Comparison of ENCODE assay signal across 25 cellular contexts in genomic region chr7:142540371-142540770, GRCh38.
DNase-seq lines count a peak whose midpoint lies in the region; ATAC-seq, FAIRE-seq and TF ChIP-seq lines count a peak whose summit lies in the region.
"Had no signal": no experiment of that assay in that cellular context is flagged by ENCODE, and none has a peak within 500 bp of the region (broad histone marks: within the 10 kb centered on the region; RNA-seq: fewer than 3 reads in every experiment).

No MANE protein-coding gene starts in this region.

- H3K36me3 Mint-ChIP-seq in activated CD4-positive, alpha-beta T cell treated with anti-CD3 and anti-CD28 coated beads, Interleukin-2, amount 10 ng/mL, durations not matched to agents 24 days and 14 days (ENCODE audit: low read depth), result no peaks in the 10 kb centered on the region
- H3K36me3 Mint-ChIP-seq in CD4-positive, CD25-positive, alpha-beta regulatory T cell, result peaks cover 4% of the 10 kb centered on the region
- H3K36me3 Mint-ChIP-seq: IgD-negative memory B cell, naive B cell had no signal

- no peak overlapping the region for H3K4me3 ChIP-seq in CD4-positive, CD25-positive, alpha-beta regulatory T cell (ENCODE audit: low read depth, low read length)
- H3K4me3 ChIP-seq in RWPE2 (ENCODE audit: severe bottlenecking) (no peak overlapping the region), mammary epithelial cell (replicated peaks in 1 of 3; ENCODE audit: insufficient read depth in 1 of 3, low read depth in 2 of 3, low read length in 3 of 3) (no peak overlapping the region), thyroid gland (replicated peaks in 1 of 3) (no peak overlapping the region)
- H3K4me3 ChIP-seq: BLaER1 treated with 17β-estradiol and CSF1 and Interleukin-3, amounts not matched to agents 10 nM and 100 nM; MG63; pancreas; thoracic aorta had no signal

- H3K4me1 Mint-ChIP-seq in activated CD4-positive, alpha-beta T cell treated with anti-CD3 and anti-CD28 coated beads, Interleukin-2, amount 10 ng/mL, durations not matched to agents 24 days and 14 days, result peaks cover 21% of the 10 kb centered on the region
- peaks cover 0 to 32% (median 11%) of the 10 kb centered on the region in 4 donors for H3K4me1 Mint-ChIP-seq in CD4-positive, CD25-positive, alpha-beta regulatory T cell

- BruUV-seq in mammary epithelial cell (replicated peaks; lab: Mats Ljungman, UMichigan), result no TSS peak

- peak overlapping the region; percentile 51 for H3K4me2 ChIP-seq in mammary epithelial cell (ENCODE audit: insufficient read depth, low read depth, low read length)
- H3K4me2 ChIP-seq: BLaER1 treated with 17β-estradiol and CSF1 and Interleukin-3, amounts not matched to agents 10 nM and 100 nM had no signal

- no peak for ATAC-seq in CD4-positive, CD25-positive, alpha-beta regulatory T cell (ENCODE audit: low read depth in 2 of 2)
- ATAC-seq in RWPE2 (ENCODE audit: low read depth) (no peak), HG02623 (IDR thresholded peaks at IDR 0.05; ENCODE audit: unreplicated experiment) (no peak)
- ATAC-seq: right cardiac atrium, Right ventricle myocardium inferior had no signal

- H3K27ac Mint-ChIP-seq in activated CD4-positive, alpha-beta T cell treated with anti-CD3 and anti-CD28 coated beads, Interleukin-2, amount 10 ng/mL, durations not matched to agents 24 days and 14 days, result peak overlapping the region; percentile 80
- H3K27ac Mint-ChIP-seq in CD4-positive, CD25-positive, alpha-beta regulatory T cell, result peak overlapping the region; percentile 60 to 96 (median 68)
- H3K27ac Mint-ChIP-seq: IgD-negative memory B cell, naive B cell had no signal

- H3K9me3 ChIP-seq in CD4-positive, CD25-positive, alpha-beta regulatory T cell (ENCODE audit: control insufficient read depth in 2 of 2, low read length in 2 of 2), result no peaks in the 10 kb centered on the region
- H3K9me3 ChIP-seq in RWPE2 (ENCODE audit: severe bottlenecking) (no peaks in the 10 kb centered on the region), mammary epithelial cell (replicated peaks; ENCODE audit: insufficient read depth, low read length) (no peaks in the 10 kb centered on the region), thyroid gland (no peaks in the 10 kb centered on the region)
- H3K9me3 ChIP-seq: BLaER1 treated with 17β-estradiol and CSF1 and Interleukin-3, amounts not matched to agents 10 nM and 100 nM; MG63; pancreas; thoracic aorta had no signal

- dilution Hi-C loops in mammary epithelial cell (cut with HindIII; ENCODE audit: low sequenced_read_pairs), result no loop called here

- no peaks in the 10 kb centered on the region for H3K36me3 ChIP-seq in CD4-positive, CD25-positive, alpha-beta regulatory T cell (ENCODE audit: control insufficient read depth, insufficient read depth, low read length)
- no peaks in the 10 kb centered on the region for H3K36me3 ChIP-seq in RWPE2 (ENCODE audit: low read depth)
- H3K36me3 ChIP-seq in mammary epithelial cell (ENCODE audit: insufficient read depth, low read length), result no peaks in the 10 kb centered on the region
- no peaks in the 10 kb centered on the region for H3K36me3 ChIP-seq in thyroid gland
- H3K36me3 ChIP-seq: BLaER1 treated with 17β-estradiol and CSF1 and Interleukin-3, amounts not matched to agents 10 nM and 100 nM; MG63; pancreas; thoracic aorta had no signal

- H3K9ac ChIP-seq in mammary epithelial cell (ENCODE audit: insufficient read depth, low read length), result no peak overlapping the region
- H3K9ac ChIP-seq: BLaER1 treated with 17β-estradiol and CSF1 and Interleukin-3, amounts not matched to agents 10 nM and 100 nM had no signal

- peak overlapping the region; percentile 45 for H2AFZ ChIP-seq in mammary epithelial cell (ENCODE audit: low read depth, low read length)

- TF ChIP-seq POLR2A in thyroid gland (IDR thresholded peaks at IDR 0.05), result no peak

- no peaks in the 10 kb centered on the region for H3K27me3 Mint-ChIP-seq in activated CD4-positive, alpha-beta T cell treated with anti-CD3 and anti-CD28 coated beads, Interleukin-2, amount 10 ng/mL, durations not matched to agents 24 days and 14 days
- no peaks in the 10 kb centered on the region for H3K27me3 Mint-ChIP-seq in CD4-positive, CD25-positive, alpha-beta regulatory T cell

- H3K9me3 Mint-ChIP-seq in activated CD4-positive, alpha-beta T cell treated with anti-CD3 and anti-CD28 coated beads, Interleukin-2, amount 10 ng/mL, durations not matched to agents 24 days and 14 days, result no peaks in the 10 kb centered on the region
- H3K9me3 Mint-ChIP-seq in CD4-positive, CD25-positive, alpha-beta regulatory T cell, result no peaks in the 10 kb centered on the region
- H3K9me3 Mint-ChIP-seq: IgD-negative memory B cell, naive B cell had no signal

- DNase-seq in activated CD4-positive, alpha-beta T cell treated with anti-CD3 and anti-CD28 coated beads, Interleukin-2, amount 10 ng/mL, durations not matched to agents 24 days and 14 days, result peak; percentile 20
- DNase-seq in activated CD4-positive, alpha-beta T cell treated with anti-CD3 and anti-CD28 coated beads for 48 hours, result no peak
- DNase-seq in CD4-positive, CD25-positive, alpha-beta regulatory T cell, result no peak
- DNase-seq in RWPE2 (ENCODE audit: low spot score), result no peak
- DNase-seq in mammary epithelial cell, result no peak
- DNase-seq in RCC 7860 (ENCODE audit: low spot score), result no peak
- no peak for DNase-seq in thyroid gland
- DNase-seq: activated gamma-delta T cell treated with Interleukin-2 at 50 U/mL for 16 hours; DMS 273 treated with DMSO at 0.1 percent for 48 hours; effector memory CD4-positive, alpha-beta T cell; GDM1; mesendoderm; MG63; naive B cell; NCI-H1436 treated with DMSO at 0.1 percent for 48 hours; NCI-H2171 treated with DMSO at 0.1 percent for 48 hours; NCI-H526; pancreas; right cardiac atrium had no signal

- no peaks in the 10 kb centered on the region for H3K79me2 ChIP-seq in mammary epithelial cell (ENCODE audit: insufficient read depth, low read length)

- H3K4me3 Mint-ChIP-seq in activated CD4-positive, alpha-beta T cell treated with anti-CD3 and anti-CD28 coated beads, Interleukin-2, amount 10 ng/mL, durations not matched to agents 24 days and 14 days, result peak overlapping the region; percentile 61
- H3K4me3 Mint-ChIP-seq in CD4-positive, CD25-positive, alpha-beta regulatory T cell, result peak overlapping the region in 3 of 4 donors; percentile 0 to 5 (median 2)
- H3K4me3 Mint-ChIP-seq: IgD-negative memory B cell, naive B cell had no signal

- no peak overlapping the region for H3K27ac ChIP-seq in CD4-positive, CD25-positive, alpha-beta regulatory T cell (ENCODE audit: insufficient read depth, low read length, poor library complexity, severe bottlenecking)
- peak overlapping the region; percentile 58 for H3K27ac ChIP-seq in RWPE2 (ENCODE audit: poor library complexity, severe bottlenecking)
- H3K27ac ChIP-seq in mammary epithelial cell (ENCODE audit: insufficient read depth, low read depth, low read length), result no peak overlapping the region
- H3K27ac ChIP-seq in thyroid gland, result no peak overlapping the region
- H3K27ac ChIP-seq: BLaER1 treated with 17β-estradiol and CSF1 and Interleukin-3, amounts not matched to agents 10 nM and 100 nM; pancreas; thoracic aorta; VCaP had no signal

- CTCF ChIA-PET in mammary epithelial cell (lab: Charles Lee; ENCODE audit: low non-redundant PET), result no interaction called here

- intact Hi-C loops in activated CD4-positive, alpha-beta T cell treated with anti-CD3 and anti-CD28 coated beads, Interleukin-2, amount 10 ng/mL, durations not matched to agents 24 days and 14 days (cut with micrococcal nuclease), result no loop called here
- intact Hi-C loops in mammary epithelial cell (cut with micrococcal nuclease) (loop anchor here (1.0 kb wide), 1 partner anchor 16 kb away; no protein-coding TSS in a partner anchor), thyroid gland (cut with DNase I) (no loop called here)

- in situ Hi-C loops in mammary epithelial cell (cut with MboI; ENCODE audit: low sequenced_read_pairs in 2 of 2), result no loop called here

- TF ChIP-seq CTCF in RWPE2 (IDR thresholded peaks at IDR 0.05; ENCODE audit: poor library complexity, severe bottlenecking) (no peak), mammary epithelial cell (conservative IDR thresholded peaks at IDR 0.05 in 1 of 2, IDR thresholded peaks at IDR 0.05 in 1 of 2; ENCODE audit: extremely low read depth in 1 of 2, insufficient read depth in 1 of 2, low read depth in 1 of 2, low read length in 2 of 2) (no peak), thyroid gland (IDR thresholded peaks at IDR 0.05) (no peak)

- no peaks in the 10 kb centered on the region for H3K27me3 ChIP-seq in CD4-positive, CD25-positive, alpha-beta regulatory T cell (ENCODE audit: control insufficient read depth, insufficient read depth, low read length)
- H3K27me3 ChIP-seq in RWPE2 (ENCODE audit: insufficient read depth, poor library complexity, severe bottlenecking) (no peaks in the 10 kb centered on the region), mammary epithelial cell (ENCODE audit: insufficient read depth, low read length) (no peaks in the 10 kb centered on the region), thyroid gland (no peaks in the 10 kb centered on the region)
- H3K27me3 ChIP-seq: BLaER1 treated with 17β-estradiol and CSF1 and Interleukin-3, amounts not matched to agents 10 nM and 100 nM; MG63; pancreas had no signal

- 68% methylated on average over 2 of the region's 2 CpGs for WGBS in mammary epithelial cell (ENCODE audit: low coverage, missing lambda C conversion rate)
- 87% methylated on average over 2 of the region's 2 CpGs for WGBS in thyroid gland, 2 donors

- peaks cover 8% of the 10 kb centered on the region for H3K4me1 ChIP-seq in CD4-positive, CD25-positive, alpha-beta regulatory T cell (ENCODE audit: control insufficient read depth, insufficient read depth, low read length, poor library complexity, severe bottlenecking)
- H3K4me1 ChIP-seq in RWPE2 (ENCODE audit: insufficient read depth, poor library complexity, severe bottlenecking) (peaks cover 13% of the 10 kb centered on the region), mammary epithelial cell (ENCODE audit: insufficient read depth, low read length) (peaks cover 23% of the 10 kb centered on the region), thyroid gland (no peaks in the 10 kb centered on the region)
- H3K4me1 ChIP-seq: pancreas had no signal

- H4K20me1 ChIP-seq in mammary epithelial cell (ENCODE audit: insufficient read depth, low read length), result no peaks in the 10 kb centered on the region
- H4K20me1 ChIP-seq: BLaER1 treated with 17β-estradiol and CSF1 and Interleukin-3, amounts not matched to agents 10 nM and 100 nM had no signal

- no peak for FAIRE-seq in RCC 7860 (lab: Jason Lieb, UNC)
- FAIRE-seq: pancreas had no signal
